24 cellular contexts compared by ENCODE assay signal in genomic region chr7:134086998-134087735, GRCh38. TPM values are rescaled to one million over a fixed set of nuclear protein-coding genes. Genes with fewer than 3 reads are reported as not detected.
"Had no signal": no experiment of that assay in that cellular context is flagged by ENCODE, and none has a peak within 500 bp of the region (broad histone marks: within the 10 kb centered on the region; RNA-seq: fewer than 3 reads in every experiment).

No MANE protein-coding gene starts in this region.

- H3K9me3 ChIP-seq: MG63 had no signal

- H3K4me2 ChIP-seq: SK-N-SH had no signal

- H3K27me3 ChIP-seq: MG63 had no signal

- H3K36me3 ChIP-seq: MG63 had no signal

- H3K9ac ChIP-seq: SK-N-SH had no signal

- DNase-seq: Karpas-422, KG1, MG63, NCI-H1092, NCI-H1105 treated with DMSO at 0.1 percent for 48 hours, NCI-H1417 treated with DMSO at 0.1 percent for 48 hours, NCI-H146, NCI-H1694 treated with DMSO at 0.1 percent for 48 hours, NCI-H2029, NCI-H2081 treated with DMSO at 0.1 percent for 48 hours, NCI-H2171, NCI-H226, NCI-H446, NCI-H510A, NCI-H524 treated with DMSO at 0.1 percent for 48 hours, NCI-H69, NCI-H774, SHP77, SK-N-SH, SW 1271, T-helper 1 cell, T-helper 17 cell had no signal

- ATAC-seq: T-helper 17 cell had no signal

- H3K27ac ChIP-seq: RWPE1 had no signal

- H3K4me3 ChIP-seq: MG63 had no signal

RNA-seq across cellular contexts. Expression of gene LRGUK, which starts 40.0 kb away (rescaled TPM):
- total RNA-seq: HT-29 had no signal
